Comparison of ENCODE assay signal across 1 cellular context in genomic region chr16:14629919-14630619, GRCh38.
TF ChIP-seq lines count a peak whose summit lies in the region.

A gene with protein sequence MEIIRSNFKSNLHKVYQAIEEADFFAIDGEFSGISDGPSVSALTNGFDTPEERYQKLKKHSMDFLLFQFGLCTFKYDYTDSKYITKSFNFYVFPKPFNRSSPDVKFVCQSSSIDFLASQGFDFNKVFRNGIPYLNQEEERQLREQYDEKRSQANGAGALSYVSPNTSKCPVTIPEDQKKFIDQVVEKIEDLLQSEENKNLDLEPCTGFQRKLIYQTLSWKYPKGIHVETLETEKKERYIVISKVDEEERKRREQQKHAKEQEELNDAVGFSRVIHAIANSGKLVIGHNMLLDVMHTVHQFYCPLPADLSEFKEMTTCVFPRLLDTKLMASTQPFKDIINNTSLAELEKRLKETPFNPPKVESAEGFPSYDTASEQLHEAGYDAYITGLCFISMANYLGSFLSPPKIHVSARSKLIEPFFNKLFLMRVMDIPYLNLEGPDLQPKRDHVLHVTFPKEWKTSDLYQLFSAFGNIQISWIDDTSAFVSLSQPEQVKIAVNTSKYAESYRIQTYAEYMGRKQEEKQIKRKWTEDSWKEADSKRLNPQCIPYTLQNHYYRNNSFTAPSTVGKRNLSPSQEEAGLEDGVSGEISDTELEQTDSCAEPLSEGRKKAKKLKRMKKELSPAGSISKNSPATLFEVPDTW (minus strand): TSS chr16:14630260. CDS start chr16:14630125, 135 bp downstream.

TF ChIP-seq in HepG2, 621 proteins besides CTCF, POLR2A, EP300 and RAD21 (continued from another document and continues in another):
- TF ChIP-seq, protein P1, sequence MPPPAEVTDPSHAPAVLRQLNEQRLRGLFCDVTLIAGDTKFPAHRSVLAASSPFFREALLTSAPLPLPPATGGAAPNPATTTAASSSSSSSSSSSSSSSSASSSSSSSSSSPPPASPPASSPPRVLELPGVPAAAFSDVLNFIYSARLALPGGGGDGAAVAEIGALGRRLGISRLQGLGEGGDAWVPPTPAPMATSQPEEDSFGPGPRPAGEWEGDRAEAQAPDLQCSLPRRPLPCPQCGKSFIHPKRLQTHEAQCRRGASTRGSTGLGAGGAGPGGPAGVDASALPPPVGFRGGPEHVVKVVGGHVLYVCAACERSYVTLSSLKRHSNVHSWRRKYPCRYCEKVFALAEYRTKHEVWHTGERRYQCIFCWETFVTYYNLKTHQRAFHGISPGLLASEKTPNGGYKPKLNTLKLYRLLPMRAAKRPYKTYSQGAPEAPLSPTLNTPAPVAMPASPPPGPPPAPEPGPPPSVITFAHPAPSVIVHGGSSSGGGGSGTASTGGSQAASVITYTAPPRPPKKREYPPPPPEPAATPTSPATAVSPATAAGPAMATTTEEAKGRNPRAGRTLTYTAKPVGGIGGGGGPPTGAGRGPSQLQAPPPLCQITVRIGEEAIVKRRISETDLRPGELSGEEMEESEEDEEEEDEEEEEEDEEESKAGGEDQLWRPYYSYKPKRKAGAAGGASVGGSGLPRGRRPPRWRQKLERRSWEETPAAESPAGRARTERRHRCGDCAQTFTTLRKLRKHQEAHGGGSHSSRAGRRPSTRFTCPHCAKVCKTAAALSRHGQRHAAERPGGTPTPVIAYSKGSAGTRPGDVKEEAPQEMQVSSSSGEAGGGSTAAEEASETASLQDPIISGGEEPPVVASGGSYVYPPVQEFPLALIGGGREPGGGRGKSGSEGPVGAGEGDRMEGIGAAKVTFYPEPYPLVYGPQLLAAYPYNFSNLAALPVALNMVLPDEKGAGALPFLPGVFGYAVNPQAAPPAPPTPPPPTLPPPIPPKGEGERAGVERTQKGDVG (CRISPR knock-in tag; IDR thresholded peaks at IDR 0.05; ENCODE audit: borderline replicate concordance), result peak; percentile 36; the same call in 1 of the 2 replicates
- TF ChIP-seq PHF5A (CRISPR knock-in tag; IDR thresholded peaks at IDR 0.05; ENCODE audit: low read depth, unreplicated experiment) (peak; percentile 47), NR2F2 (IDR thresholded peaks at IDR 0.05; ENCODE audit: borderline replicate concordance, low read depth) (no peak), AHR (CRISPR knock-in tag; IDR thresholded peaks at IDR 0.05) (peak; percentile 96), GMEB1 (CRISPR knock-in tag; IDR thresholded peaks at IDR 0.05; ENCODE audit: borderline replicate concordance) (peak; percentile 96), ZFY (CRISPR knock-in tag; IDR thresholded peaks at IDR 0.05) (peak; percentile 100), ZFP36L1 (CRISPR knock-in tag; IDR thresholded peaks at IDR 0.05) (peak; percentile 91; the same call in 1 of the 2 replicates), PRPF4 (IDR thresholded peaks at IDR 0.05; ENCODE audit: low read depth, low read length, poor library complexity, severe bottlenecking) (no peak), MXD1 (CRISPR knock-in tag; IDR thresholded peaks at IDR 0.05) (peak; percentile 93), ZNF713 (CRISPR knock-in tag; IDR thresholded peaks at IDR 0.05) (peak; percentile 85; the same call in 1 of the 2 replicates), ZNF33A (CRISPR knock-in tag; IDR thresholded peaks at IDR 0.05; ENCODE audit: borderline replicate concordance) (peak; percentile 82; the same call in 1 of the 2 replicates), SETDB1 (CRISPR knock-in tag; IDR thresholded peaks at IDR 0.05; ENCODE audit: borderline replicate concordance) (no peak), ZNF549 (CRISPR knock-in tag; IDR thresholded peaks at IDR 0.05) (0 out of 2 replicates have a peak, but pooled peaks have one; percentile 31), SOX13 (IDR thresholded peaks at IDR 0.05) (no peak; the same call in 1 of the 2 replicates), SOX13 (CRISPR knock-in tag; conservative IDR thresholded peaks at IDR 0.05 in 1 of 2, IDR thresholded peaks at IDR 0.05 in 1 of 2) (peak in 1 of 2 experiments; percentile 43; a peak in 2 of 4 replicates), CENPT (CRISPR knock-in tag; IDR thresholded peaks at IDR 0.05; ENCODE audit: low read depth) (peak; percentile 87; the same call in 1 of the 2 replicates), HNRNPUL1 (IDR thresholded peaks at IDR 0.05; ENCODE audit: low read depth, low read length) (peak; percentile 61; the same call in 1 of the 2 replicates), SNAPC4 (CRISPR knock-in tag; IDR thresholded peaks at IDR 0.05) (peak; percentile 93), PLSCR1 (CRISPR knock-in tag; IDR thresholded peaks at IDR 0.05; ENCODE audit: borderline replicate concordance) (no peak), ETS1 (CRISPR knock-in tag; IDR thresholded peaks at IDR 0.05) (peak; percentile 96), LCORL (IDR thresholded peaks at IDR 0.05) (no peak), LCORL (CRISPR knock-in tag; IDR thresholded peaks at IDR 0.05) (peak; percentile 60; the same call in 1 of the 2 replicates), XRCC5 (optimal IDR thresholded peaks at IDR 0.05; ENCODE audit: low read length) (peak; percentile 86), ASH2L (IDR thresholded peaks at IDR 0.05; ENCODE audit: insufficient read length, low read depth, low read length) (peak; percentile 96)
- TF ChIP-seq, protein P2, sequence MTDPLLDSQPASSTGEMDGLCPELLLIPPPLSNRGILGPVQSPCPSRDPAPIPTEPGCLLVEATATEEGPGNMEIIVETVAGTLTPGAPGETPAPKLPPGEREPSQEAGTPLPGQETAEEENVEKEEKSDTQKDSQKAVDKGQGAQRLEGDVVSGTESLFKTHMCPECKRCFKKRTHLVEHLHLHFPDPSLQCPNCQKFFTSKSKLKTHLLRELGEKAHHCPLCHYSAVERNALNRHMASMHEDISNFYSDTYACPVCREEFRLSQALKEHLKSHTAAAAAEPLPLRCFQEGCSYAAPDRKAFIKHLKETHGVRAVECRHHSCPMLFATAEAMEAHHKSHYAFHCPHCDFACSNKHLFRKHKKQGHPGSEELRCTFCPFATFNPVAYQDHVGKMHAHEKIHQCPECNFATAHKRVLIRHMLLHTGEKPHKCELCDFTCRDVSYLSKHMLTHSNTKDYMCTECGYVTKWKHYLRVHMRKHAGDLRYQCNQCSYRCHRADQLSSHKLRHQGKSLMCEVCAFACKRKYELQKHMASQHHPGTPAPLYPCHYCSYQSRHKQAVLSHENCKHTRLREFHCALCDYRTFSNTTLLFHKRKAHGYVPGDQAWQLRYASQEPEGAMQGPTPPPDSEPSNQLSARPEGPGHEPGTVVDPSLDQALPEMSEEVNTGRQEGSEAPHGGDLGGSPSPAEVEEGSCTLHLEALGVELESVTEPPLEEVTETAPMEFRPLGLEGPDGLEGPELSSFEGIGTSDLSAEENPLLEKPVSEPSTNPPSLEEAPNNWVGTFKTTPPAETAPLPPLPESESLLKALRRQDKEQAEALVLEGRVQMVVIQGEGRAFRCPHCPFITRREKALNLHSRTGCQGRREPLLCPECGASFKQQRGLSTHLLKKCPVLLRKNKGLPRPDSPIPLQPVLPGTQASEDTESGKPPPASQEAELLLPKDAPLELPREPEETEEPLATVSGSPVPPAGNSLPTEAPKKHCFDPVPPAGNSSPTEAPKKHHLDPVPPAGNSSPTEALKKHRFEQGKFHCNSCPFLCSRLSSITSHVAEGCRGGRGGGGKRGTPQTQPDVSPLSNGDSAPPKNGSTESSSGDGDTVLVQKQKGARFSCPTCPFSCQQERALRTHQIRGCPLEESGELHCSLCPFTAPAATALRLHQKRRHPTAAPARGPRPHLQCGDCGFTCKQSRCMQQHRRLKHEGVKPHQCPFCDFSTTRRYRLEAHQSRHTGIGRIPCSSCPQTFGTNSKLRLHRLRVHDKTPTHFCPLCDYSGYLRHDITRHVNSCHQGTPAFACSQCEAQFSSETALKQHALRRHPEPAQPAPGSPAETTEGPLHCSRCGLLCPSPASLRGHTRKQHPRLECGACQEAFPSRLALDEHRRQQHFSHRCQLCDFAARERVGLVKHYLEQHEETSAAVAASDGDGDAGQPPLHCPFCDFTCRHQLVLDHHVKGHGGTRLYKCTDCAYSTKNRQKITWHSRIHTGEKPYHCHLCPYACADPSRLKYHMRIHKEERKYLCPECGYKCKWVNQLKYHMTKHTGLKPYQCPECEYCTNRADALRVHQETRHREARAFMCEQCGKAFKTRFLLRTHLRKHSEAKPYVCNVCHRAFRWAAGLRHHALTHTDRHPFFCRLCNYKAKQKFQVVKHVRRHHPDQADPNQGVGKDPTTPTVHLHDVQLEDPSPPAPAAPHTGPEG (CRISPR knock-in tag; IDR thresholded peaks at IDR 0.05), result peak; percentile 89
- TF ChIP-seq, protein P3, sequence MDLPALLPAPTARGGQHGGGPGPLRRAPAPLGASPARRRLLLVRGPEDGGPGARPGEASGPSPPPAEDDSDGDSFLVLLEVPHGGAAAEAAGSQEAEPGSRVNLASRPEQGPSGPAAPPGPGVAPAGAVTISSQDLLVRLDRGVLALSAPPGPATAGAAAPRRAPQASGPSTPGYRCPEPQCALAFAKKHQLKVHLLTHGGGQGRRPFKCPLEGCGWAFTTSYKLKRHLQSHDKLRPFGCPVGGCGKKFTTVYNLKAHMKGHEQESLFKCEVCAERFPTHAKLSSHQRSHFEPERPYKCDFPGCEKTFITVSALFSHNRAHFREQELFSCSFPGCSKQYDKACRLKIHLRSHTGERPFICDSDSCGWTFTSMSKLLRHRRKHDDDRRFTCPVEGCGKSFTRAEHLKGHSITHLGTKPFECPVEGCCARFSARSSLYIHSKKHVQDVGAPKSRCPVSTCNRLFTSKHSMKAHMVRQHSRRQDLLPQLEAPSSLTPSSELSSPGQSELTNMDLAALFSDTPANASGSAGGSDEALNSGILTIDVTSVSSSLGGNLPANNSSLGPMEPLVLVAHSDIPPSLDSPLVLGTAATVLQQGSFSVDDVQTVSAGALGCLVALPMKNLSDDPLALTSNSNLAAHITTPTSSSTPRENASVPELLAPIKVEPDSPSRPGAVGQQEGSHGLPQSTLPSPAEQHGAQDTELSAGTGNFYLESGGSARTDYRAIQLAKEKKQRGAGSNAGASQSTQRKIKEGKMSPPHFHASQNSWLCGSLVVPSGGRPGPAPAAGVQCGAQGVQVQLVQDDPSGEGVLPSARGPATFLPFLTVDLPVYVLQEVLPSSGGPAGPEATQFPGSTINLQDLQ (CRISPR knock-in tag; IDR thresholded peaks at IDR 0.05), result peak; percentile 92; the same call in 1 of the 2 replicates
- TF ChIP-seq, protein P4, sequence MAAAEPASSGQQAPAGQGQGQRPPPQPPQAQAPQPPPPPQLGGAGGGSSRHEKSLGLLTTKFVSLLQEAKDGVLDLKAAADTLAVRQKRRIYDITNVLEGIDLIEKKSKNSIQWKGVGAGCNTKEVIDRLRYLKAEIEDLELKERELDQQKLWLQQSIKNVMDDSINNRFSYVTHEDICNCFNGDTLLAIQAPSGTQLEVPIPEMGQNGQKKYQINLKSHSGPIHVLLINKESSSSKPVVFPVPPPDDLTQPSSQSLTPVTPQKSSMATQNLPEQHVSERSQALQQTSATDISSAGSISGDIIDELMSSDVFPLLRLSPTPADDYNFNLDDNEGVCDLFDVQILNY (CRISPR knock-in tag; conservative IDR thresholded peaks at IDR 0.05), result no peak
